Comparison of ENCODE assay signal across 19 cellular contexts in the genomic region with DNA sequence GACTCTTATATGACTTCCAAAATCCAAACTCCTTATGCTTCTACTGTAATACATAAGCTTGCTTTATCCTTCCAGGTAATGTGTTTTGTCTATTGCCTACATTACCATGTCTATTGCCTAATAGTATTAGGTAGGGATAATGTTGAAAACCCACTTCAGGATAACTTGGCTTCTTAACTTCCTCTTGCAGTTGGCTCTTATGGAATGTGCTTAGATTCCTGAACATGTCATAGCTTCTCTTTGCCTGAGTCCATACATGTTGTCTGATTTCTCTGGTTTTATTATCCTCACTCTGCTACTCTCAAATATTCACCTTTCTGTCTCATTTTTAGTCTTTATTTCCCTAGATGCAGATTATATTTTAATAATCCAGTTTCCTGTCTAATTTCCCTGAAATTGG.
DNase-seq lines count a peak whose midpoint lies in the region; ATAC-seq, FAIRE-seq and TF ChIP-seq lines count a peak whose summit lies in the region.
"Had no signal": no experiment of that assay in that cellular context is flagged by ENCODE, and none has a peak within 500 bp of the region (broad histone marks: within the 10 kb centered on the region; RNA-seq: fewer than 3 reads in every experiment).

No MANE protein-coding gene starts in this region.

- BruUV-seq in IMR-90 (replicated peaks; lab: Mats Ljungman, UMichigan), result no TSS peak

- H4K20me1 ChIP-seq in IMR-90 (ENCODE audit: insufficient read depth, low read length) (no peaks in the 10 kb centered on the region), astrocyte (ENCODE audit: insufficient read depth, low read length) (no peaks in the 10 kb centered on the region)

- H3K56ac ChIP-seq in IMR-90 (ENCODE audit: extremely low read depth, insufficient read depth, low read length), result no peak overlapping the region

- H3K4me2 ChIP-seq in IMR-90 (ENCODE audit: low read depth, low read length) (no peak overlapping the region), astrocyte (ENCODE audit: low read length) (no peak overlapping the region)

- no peak overlapping the region for H2BK20ac ChIP-seq in IMR-90 (ENCODE audit: low read depth, low read length)

- no peak overlapping the region for H3K14ac ChIP-seq in IMR-90 (replicated peaks; ENCODE audit: low read depth, low read length)

- no peak overlapping the region for H3K4me3 Mint-ChIP-seq in astrocyte (ENCODE audit: unreplicated experiment)
- H3K4me3 Mint-ChIP-seq: CD14-positive monocyte, H9 had no signal

- H3K27me3 Mint-ChIP-seq in astrocyte (ENCODE audit: low read depth, unreplicated experiment), result no peaks in the 10 kb centered on the region

- H2AK9ac ChIP-seq in IMR-90 (replicated peaks; ENCODE audit: low read depth, low read length, poor library complexity), result no peak overlapping the region

- no peaks in the 10 kb centered on the region for H3K36me3 Mint-ChIP-seq in astrocyte (ENCODE audit: low read depth, unreplicated experiment)
- H3K36me3 Mint-ChIP-seq: CD14-positive monocyte had no signal

- peaks cover 2% of the 10 kb centered on the region; the same call in 1 of the 2 replicates for H3K4me1 ChIP-seq in IMR-90 (ENCODE audit: control insufficient read depth, insufficient read depth, low read length)
- H3K4me1 ChIP-seq in astrocyte (ENCODE audit: insufficient read depth, low read length), result peaks cover 2% of the 10 kb centered on the region

- H3K36me3 ChIP-seq in IMR-90 (ENCODE audit: control insufficient read depth, insufficient read depth, low read length), result no peaks in the 10 kb centered on the region
- H3K36me3 ChIP-seq in astrocyte (ENCODE audit: insufficient read depth, low read length), result no peaks in the 10 kb centered on the region

- H2BK15ac ChIP-seq in IMR-90 (ENCODE audit: low read depth, low read length), result peak overlapping the region; percentile 56; the same call in 1 of the 3 replicates

- H2AFZ ChIP-seq in IMR-90 (replicated peaks; ENCODE audit: low read length, poor library complexity) (no peak overlapping the region), astrocyte (ENCODE audit: low read depth, low read length) (no peak overlapping the region)

- no peaks in the 10 kb centered on the region for H3K79me2 ChIP-seq in astrocyte (ENCODE audit: insufficient read depth, low read length)

- H3K18ac ChIP-seq in IMR-90 (ENCODE audit: low read depth, low read length), result peak overlapping the region; percentile 21; the same call in 1 of the 2 replicates

- no peak overlapping the region for H3K9ac ChIP-seq in IMR-90 (ENCODE audit: low read depth, low read length)
- H3K9ac ChIP-seq in astrocyte (ENCODE audit: low read length), result no peak overlapping the region

- TF ChIP-seq CTCF in IMR-90 (conservative IDR thresholded peaks at IDR 0.05; ENCODE audit: low read depth, low read length) (no peak), astrocyte (IDR thresholded peaks at IDR 0.05; ENCODE audit: insufficient read depth, low read depth, low read length) (no peak)

- no peaks in the 10 kb centered on the region for H3K79me1 ChIP-seq in IMR-90 (ENCODE audit: low read depth in 1 of 2, low read length in 2 of 2)

- TF ChIP-seq POLR2A in IMR-90 (IDR thresholded peaks at IDR 0.05; ENCODE audit: low read depth, low read length), result no peak

- H3K9me1 ChIP-seq in IMR-90 (ENCODE audit: insufficient read depth, low read length), result no peaks in the 10 kb centered on the region

- no peaks in the 10 kb centered on the region for H3K9me3 ChIP-seq in IMR-90 (ENCODE audit: control insufficient read depth, insufficient read depth, low read length)
- no peaks in the 10 kb centered on the region for H3K9me3 ChIP-seq in astrocyte (ENCODE audit: insufficient read depth, low read depth, low read length)

- peak; percentile 52 for FAIRE-seq in astrocyte (lab: Jason Lieb, UNC)
- FAIRE-seq: RCC 7860 had no signal

- H3K4me1 Mint-ChIP-seq in astrocyte (ENCODE audit: low read depth, unreplicated experiment), result peaks cover 13% of the 10 kb centered on the region
- H3K4me1 Mint-ChIP-seq: CD14-positive monocyte, H9 had no signal

- dilution Hi-C loops in IMR-90 (cut with HindIII; ENCODE audit: low sequenced_read_pairs, unreplicated experiment), result no loop called here

- no peak overlapping the region for H2BK5ac ChIP-seq in IMR-90 (ENCODE audit: low read depth, low read length, poor library complexity, severe bottlenecking)

- CTCF ChIA-PET in IMR-90 (lab: Yijun Ruan, JAX), result no interaction called here

- H3K27ac Mint-ChIP-seq in astrocyte (ENCODE audit: unreplicated experiment), result peak overlapping the region; percentile 35
- H3K27ac Mint-ChIP-seq: CD14-positive monocyte, H9 had no signal

- H3K23ac ChIP-seq in IMR-90 (ENCODE audit: low read depth, low read length), result no peak overlapping the region

- H3K4ac ChIP-seq in IMR-90 (ENCODE audit: low read depth, low read length), result no peak overlapping the region

- POLR2A ChIA-PET in IMR-90 (lab: Charles Lee; ENCODE audit: unreplicated experiment), result no interaction called here

- no peaks in the 10 kb centered on the region for H3K9me3 Mint-ChIP-seq in astrocyte (ENCODE audit: unreplicated experiment)
- H3K9me3 Mint-ChIP-seq: H9 had no signal

- no peak overlapping the region for H4K5ac ChIP-seq in IMR-90 (ENCODE audit: low read depth, low read length)

- no peaks in the 10 kb centered on the region for H3K27me3 ChIP-seq in IMR-90 (ENCODE audit: control insufficient read depth, insufficient read depth, low read length)
- no peaks in the 10 kb centered on the region for H3K27me3 ChIP-seq in astrocyte (ENCODE audit: insufficient read depth, low read length)

- H2BK120ac ChIP-seq in IMR-90 (ENCODE audit: low read depth, low read length), result no peak overlapping the region

- no peak for TF ChIP-seq RAD21 in IMR-90 (IDR thresholded peaks at IDR 0.05; ENCODE audit: low read length)

- DNase-seq in EH (ENCODE audit: low read depth), result peak; percentile 35
- DNase-seq in IMR-90, result peak; percentile 20
- DNase-seq in astrocyte (ENCODE audit: low read depth), result no peak
- DNase-seq in iris pigment epithelial cell (ENCODE audit: low read depth), result peak; percentile 3
- DNase-seq in T-helper 1 cell, result no peak
- no peak for DNase-seq in LoVo (ENCODE audit: low spot score)
- no peak for DNase-seq in GDM1 (lab: John Stamatoyannopoulos, UW)
- DNase-seq: DMS79, H9, MV-4-11, NCI-H1417, NCI-H187, NCI-H2227 treated with DMSO at 0.1 percent for 48 hours, NCI-H510A treated with DMSO at 0.1 percent for 48 hours, NCI-H774, SHP77 had no signal

- no peak overlapping the region for H3K27ac ChIP-seq in IMR-90 (ENCODE audit: insufficient read depth, low read length)
- no peak overlapping the region for H3K27ac ChIP-seq in astrocyte (ENCODE audit: low read depth, low read length)

- no peak overlapping the region for H4K8ac ChIP-seq in IMR-90 (ENCODE audit: low read depth in 2 of 2, low read length in 2 of 2)

- H4K91ac ChIP-seq in IMR-90 (ENCODE audit: insufficient read depth, low read depth, low read length), result no peak overlapping the region; the same call in 1 of the 2 replicates

- in situ Hi-C loops in IMR-90 (cut with MboI; ENCODE audit: low sequenced_read_pairs), result no loop called here

- H3K4me3 ChIP-seq in IMR-90 (ENCODE audit: insufficient read depth, low read depth, low read length) (no peak overlapping the region), astrocyte (ENCODE audit: insufficient read depth, low read depth, low read length) (no peak overlapping the region)

- intact Hi-C loops in IMR-90 (cut with micrococcal nuclease), result no loop called here

- peak overlapping the region; percentile 36; the same call in 1 of the 2 replicates for H2AK5ac ChIP-seq in IMR-90 (ENCODE audit: low read depth, low read length)

- ATAC-seq in IMR-90 (ENCODE audit: low read depth), result peak; percentile 53; the same call in 1 of the 2 replicates
- ATAC-seq: SK-N-SH treated with all-trans-retinoic acid at 6 μM for 48 hours had no signal

TF ChIP-seq in IMR-90, 13 proteins besides CTCF, POLR2A, EP300 and RAD21:
- TF ChIP-seq CEBPB (IDR thresholded peaks at IDR 0.05; ENCODE audit: low read depth, low read length) (peak; percentile 58; the same call in 1 of the 2 replicates), CHD1 (IDR thresholded peaks at IDR 0.05; ENCODE audit: low read depth, low read length) (no peak)

Comparison
In these comparisons a context has a peak if more than half of its experiments do, and no peak if none do; other contexts are left out.
1. DNase-seq: peak in EH (single experiment), IMR-90 (single experiment) and iris pigment epithelial cell (single experiment); none in astrocyte (single experiment), T-helper 1 cell (0 of 5), LoVo (single experiment) and GDM1 (single experiment).